8 cellular contexts compared by ENCODE assay signal in the genomic region with DNA sequence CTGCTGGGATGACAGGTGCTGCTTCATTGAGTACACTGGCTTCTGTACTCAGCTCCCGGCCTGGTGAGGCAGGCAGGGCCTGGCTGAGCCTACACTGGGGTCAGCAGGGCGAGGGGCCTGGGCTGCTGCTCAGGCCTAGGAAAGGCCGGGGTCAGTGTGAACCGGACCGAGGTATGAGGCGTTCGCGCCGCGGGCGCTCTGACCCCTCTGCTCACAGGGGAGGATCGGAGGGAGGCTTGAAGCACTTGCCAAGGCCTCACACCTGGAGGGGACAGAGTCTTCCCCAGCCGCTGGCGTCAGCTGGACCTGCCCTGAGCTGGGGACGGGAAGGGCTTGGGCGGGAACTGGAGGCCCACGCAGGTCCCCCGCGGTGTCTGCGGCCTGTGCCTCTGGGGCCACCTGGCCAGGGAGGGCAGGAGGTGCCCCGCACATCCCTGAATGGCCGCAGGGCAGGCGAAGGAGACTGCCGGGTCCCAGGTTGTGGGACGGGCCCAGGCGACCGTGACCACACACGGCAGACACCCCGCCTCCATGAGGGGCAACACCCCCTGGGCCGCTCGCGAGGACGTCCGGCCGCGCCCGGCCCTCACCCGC. TPM values are rescaled to one million over a fixed set of nuclear protein-coding genes. Genes with fewer than 3 reads are reported as not detected.
DNase-seq lines count a peak whose midpoint lies in the region; ATAC-seq, FAIRE-seq and TF ChIP-seq lines count a peak whose summit lies in the region.

No MANE protein-coding gene starts in this region.

- peak overlapping the region; percentile 62 for H3K27ac ChIP-seq in GM12878 (ENCODE audit: control insufficient read depth, insufficient read depth)
- peak overlapping the region; percentile 81 to 95 for H3K27ac ChIP-seq in liver (ENCODE audit: low read depth in 1 of 2, low read length in 2 of 2)
- H3K27ac ChIP-seq in tibial artery: peak overlapping the region; percentile 82 to 95

- intact Hi-C loops in GM12878 (cut with micrococcal nuclease; ENCODE audit: unreplicated experiment) (no loop called here), tibial artery (cut with DNase I; ENCODE audit: low total_unique reads) (loop anchor here (10.0 kb wide), 1 partner anchor 173 kb away; a partner anchor contains a TSS)

- in situ Hi-C loops in GM12878 (cut with MboI): loop anchor here (5.0 to 10.0 kb wide), 3 partner anchors 135 to 1015 kb away; no protein-coding TSS in a partner anchor

- H3K27me3 ChIP-seq in GM12878 (replicated peaks in 1 of 2; ENCODE audit: control insufficient read depth in 2 of 2, insufficient read depth in 2 of 2, low read length in 1 of 2) (no peaks in the 10 kb centered on the region), liver (ENCODE audit: control insufficient read depth in 4 of 4, insufficient read depth in 4 of 4, low read length in 3 of 4) (no peaks in the 10 kb centered on the region), tibial artery (peaks cover 0 to 18% of the 10 kb centered on the region in 2 donors)

- no peak for TF ChIP-seq CTCF in GM12878 (IDR thresholded peaks at IDR 0.05 in 2 of 3, conservative IDR thresholded peaks at IDR 0.05 in 1 of 3; ENCODE audit: control insufficient read depth in 2 of 3, extremely low read depth in 1 of 3, insufficient read depth in 1 of 3, low read depth in 3 of 3, low read length in 3 of 3)
- no peak for TF ChIP-seq CTCF in liver (IDR thresholded peaks at IDR 0.05; ENCODE audit: low read depth, low read length, missing input control)
- TF ChIP-seq CTCF in tibial artery (IDR thresholded peaks at IDR 0.05): no peak

- TF ChIP-seq RAD21 in GM12878 (IDR thresholded peaks at IDR 0.05; ENCODE audit: insufficient read depth, low read depth, low read length) (no peak), liver (IDR thresholded peaks at IDR 0.05) (no peak)

- peak overlapping the region; percentile 65 for H2AFZ ChIP-seq in GM12878 (ENCODE audit: control insufficient read depth, low read depth, low read length)

- H3K36me3 ChIP-seq in GM12878 (ENCODE audit: control insufficient read depth in 2 of 2, insufficient read depth in 2 of 2, low read length in 1 of 2) (no peaks in the 10 kb centered on the region; a peak in 2 of 4 replicates), liver (ENCODE audit: control insufficient read depth in 4 of 4, insufficient read depth in 3 of 4, low read depth in 1 of 4, low read length in 3 of 4) (peaks cover 0 to 2% (median 0%) of the 10 kb centered on the region in 4 donors), tibial artery (peaks cover 0 to 33% (median 25%) of the 10 kb centered on the region in 3 donors)

- H3K4me3 ChIP-seq in GM12878 (peak overlapping the region; percentile 98), liver (ENCODE audit: low read depth in 1 of 3, low read length in 3 of 3) (peak overlapping the region; percentile 73 to 93 (median 86)), tibial artery (peak overlapping the region; percentile 76 to 90)

- H3K4me1 ChIP-seq in GM12878 (ENCODE audit: control insufficient read depth, insufficient read depth, low read length) (peaks cover 27% of the 10 kb centered on the region), liver (ENCODE audit: control insufficient read depth in 4 of 4, insufficient read depth in 4 of 4, low read length in 3 of 4) (peaks cover 19 to 69% (median 62%) of the 10 kb centered on the region in 4 donors), tibial artery (peaks cover 0 to 34% (median 26%) of the 10 kb centered on the region in 4 donors)

- no peak for FAIRE-seq in GM12878 (lab: Jason Lieb, UNC)

- 4% methylated on average over 38 of the region's 38 CpGs for WGBS in GM12878 (ENCODE audit: insufficient coverage, insufficient replicate concordance, low lambda C conversion rate, missing lambda C conversion rate)
- WGBS in liver: 4% methylated on average over 38 of the region's 38 CpGs

- DNase-seq in HuH-7 (ENCODE audit: low spot score) (peak; percentile 65), GM12878 (ENCODE audit: low read depth, low spot score) (no peak), tibial artery (no peak), kidney glomerular epithelial cell (lab: John Stamatoyannopoulos, UW) (no peak), AG08395 (ENCODE audit: low spot score) (no peak)

- peaks cover 20% of the 10 kb centered on the region for H3K79me2 ChIP-seq in GM12878 (ENCODE audit: control insufficient read depth, insufficient read depth, low read length)

- RAD21 ChIA-PET in GM12878 (lab: Charles Lee; ENCODE audit: unreplicated experiment): interaction anchor here (0.8 kb wide), 1 partner anchor 217 kb away, joined by 3 read pairs; a partner anchor contains a TSS

- H3K9me3 ChIP-seq in GM12878 (replicated peaks; ENCODE audit: control insufficient read depth, insufficient read depth, low read length): no peaks in the 10 kb centered on the region
- no peaks in the 10 kb centered on the region for H3K9me3 ChIP-seq in liver (ENCODE audit: control insufficient read depth in 4 of 4, low read length in 3 of 4)
- H3K9me3 ChIP-seq in tibial artery: no peaks in the 10 kb centered on the region

- peak overlapping the region; percentile 84 for H3K9ac ChIP-seq in GM12878 (ENCODE audit: control insufficient read depth, insufficient read depth, low read length)
- H3K9ac ChIP-seq in liver (ENCODE audit: low read depth in 1 of 2, low read length in 2 of 2): peak overlapping the region; percentile 29 to 57

- no TSS peak for BruUV-seq in GM12878 (replicated peaks; lab: Mats Ljungman, UMichigan)

- ATAC-seq in GM18499 (IDR thresholded peaks at IDR 0.05; ENCODE audit: insufficient read depth, unreplicated experiment) (peak; percentile 10), GM21723 (IDR thresholded peaks at IDR 0.05; ENCODE audit: unreplicated experiment) (peak; percentile 15), GM12878 (peak; percentile 46)

- TF ChIP-seq POLR2A in GM12878 (IDR thresholded peaks at IDR 0.05; ENCODE audit: low read depth, low read length): no peak

- SMC1A ChIA-PET in GM12878 (lab: Charles Lee; ENCODE audit: uncharacterized antibody, unreplicated experiment): interaction anchor here (1.0 to 2.1 kb wide), 2 partner anchors 20 to 217 kb away, joined by 4 to 9 read pairs; a partner anchor contains a TSS

- CTCF ChIA-PET in GM12878 (lab: Yijun Ruan, JAX): no interaction called here

- POLR2A ChIA-PET in GM12878 (lab: Charles Lee): interaction anchor here (1.2 kb wide), 1 partner anchor 16 kb away, joined by 6 read pairs; no protein-coding TSS in a partner anchor

- H3K4me2 ChIP-seq in GM12878 (ENCODE audit: control insufficient read depth, insufficient read depth): peak overlapping the region; percentile 92

- H4K20me1 ChIP-seq in GM12878 (ENCODE audit: control insufficient read depth, insufficient read depth): no peaks in the 10 kb centered on the region

- TF ChIP-seq EP300 in GM12878 (IDR thresholded peaks at IDR 0.05; ENCODE audit: borderline replicate concordance in 1 of 2, control insufficient read depth in 1 of 2, low read depth in 2 of 2, low read length in 2 of 2): no peak

RNA-seq across cellular contexts. Expression of a gene that starts 0.5 kb away (rescaled TPM):
- 11.8 and 15.1 TPM in 2 replicates for total RNA-seq in GM12878 (2013; cell fraction: nucleolus; rRNA removed)
- total RNA-seq in GM12878 (2014; rRNA removed) (23.7 and 24.9 TPM in 2 replicates), GM12878 (2014; rRNA removed; fragmentation: Illumina TruSeq; extraction: Trizol) (7.4 TPM in 2 replicates), GM12878 (2021) (16.4 and 16.8 TPM in 2 replicates), liver (10 to 100 TPM; 10.7 to 16.4 TPM)
- 4.1 TPM for polyA plus RNA-seq in GM12878 (2011; ENCODE audit: low read depth)
- polyA plus RNA-seq in GM12878 (2011; rRNA removed) (4.3 and 6.1 TPM in 2 replicates), GM12878 (2014; fragmentation: Illumina TruSeq; extraction: Trizol) (3.8 and 5.6 TPM in 2 replicates), GM12878 (2014; fragmentation: Nextera tagmentation; extraction: Ambion mirVana) (under 1 TPM in 1 of 2 experiments, not detected in 1; 0.24 TPM), GM12878 (2014; rRNA removed) (19.4 and 20.8 TPM in 2 replicates), GM12878 (2016; fragmentation: Nextera tagmentation; extraction: Ambion mirVana) (10 to 100 TPM; 18.9 to 19.7 TPM), liver (10 to 100 TPM in 1 of 2 donors, 1 to 10 TPM in 1; 6.2 to 12.9 TPM)
- 8.3 and 11.2 TPM in 2 replicates for polyA plus RNA-seq in GM12878 (2011; cell fraction: cytosol; rRNA removed)
- polyA plus RNA-seq in GM12878 (2011; cell fraction: nucleus; rRNA removed): 21.3 and 22.1 TPM in 2 replicates
- polyA plus RNA-seq in GM12878 (2012): 10.0 and 13.2 TPM in 2 replicates
- polyA minus RNA-seq in GM12878 (2011; rRNA and poly(A)+ RNA removed): 3.0 and 5.2 TPM in 2 replicates
- polyA minus RNA-seq in GM12878 (2011; cell fraction: cytosol; rRNA and poly(A)+ RNA removed): 2.9 and 3.4 TPM in 2 replicates
- polyA minus RNA-seq in GM12878 (2011; cell fraction: nucleus; rRNA and poly(A)+ RNA removed): 3.9 and 5.9 TPM in 2 replicates

RNA-seq across cellular contexts. Expression of a gene that starts 20.3 kb away (rescaled TPM):
- 63.7 and 66.3 TPM in 2 replicates for total RNA-seq in GM12878 (2013; cell fraction: nucleolus; rRNA removed)
- total RNA-seq in GM12878 (2014; rRNA removed): 82.1 and 105 TPM in 2 replicates
- 80.8 and 84.8 TPM in 2 replicates for total RNA-seq in GM12878 (2014; rRNA removed; fragmentation: Illumina TruSeq; extraction: Trizol)
- total RNA-seq in GM12878 (2021): 145 and 149 TPM in 2 replicates
- polyA plus RNA-seq in GM12878 (2011; ENCODE audit: low read depth): 26.0 TPM
- polyA plus RNA-seq in GM12878 (2011; rRNA removed): 194 and 216 TPM in 2 replicates
- polyA plus RNA-seq in GM12878 (2011; cell fraction: cytosol; rRNA removed): 152 and 242 TPM in 2 replicates
- 185 and 207 TPM in 2 replicates for polyA plus RNA-seq in GM12878 (2011; cell fraction: nucleus; rRNA removed)
- 81.4 and 94.1 TPM in 2 replicates for polyA plus RNA-seq in GM12878 (2012)
- 172 and 189 TPM in 2 replicates for polyA plus RNA-seq in GM12878 (2014; fragmentation: Illumina TruSeq; extraction: Trizol)
- 10 to 100 TPM; 29.2 to 48.5 TPM for polyA plus RNA-seq in GM12878 (2014; fragmentation: Nextera tagmentation; extraction: Ambion mirVana)
- polyA plus RNA-seq in GM12878 (2014; rRNA removed): 105 and 124 TPM in 2 replicates
- 100 to 1,000 TPM; 268 to 274 TPM for polyA plus RNA-seq in GM12878 (2016; fragmentation: Nextera tagmentation; extraction: Ambion mirVana)
- polyA minus RNA-seq in GM12878 (2011; rRNA and poly(A)+ RNA removed): 151 and 226 TPM in 2 replicates
- polyA minus RNA-seq in GM12878 (2011; cell fraction: cytosol; rRNA and poly(A)+ RNA removed): 29.3 and 33.4 TPM in 2 replicates
- polyA minus RNA-seq in GM12878 (2011; cell fraction: nucleus; rRNA and poly(A)+ RNA removed): 18.0 and 21.5 TPM in 2 replicates
- total RNA-seq in liver: 10 to 100 TPM; 43.5 to 78.8 TPM
- 100 to 1,000 TPM; 101 to 142 TPM for polyA plus RNA-seq in liver

RNA-seq across cellular contexts. Expression of a gene that starts 20.5 kb away (rescaled TPM):
- total RNA-seq in GM12878 (2013; cell fraction: nucleolus; rRNA removed): 60.7 and 66.2 TPM in 2 replicates
- total RNA-seq in GM12878 (2014; rRNA removed) (7.9 and 8.7 TPM in 2 replicates), GM12878 (2014; rRNA removed; fragmentation: Illumina TruSeq; extraction: Trizol) (4.4 and 5.2 TPM in 2 replicates), GM12878 (2021) (5.8 and 7.4 TPM in 2 replicates), liver (1 to 10 TPM; 4.9 to 6.9 TPM)
- polyA plus RNA-seq in GM12878 (2011; ENCODE audit: low read depth): 2.5 TPM
- polyA plus RNA-seq in GM12878 (2011; rRNA removed) (2.3 and 3.5 TPM in 2 replicates), GM12878 (2014; fragmentation: Illumina TruSeq; extraction: Trizol) (1.7 and 2.0 TPM in 2 replicates), GM12878 (2014; fragmentation: Nextera tagmentation; extraction: Ambion mirVana) (1 to 10 TPM in 1 of 2 experiments, under 1 TPM in 1; 0.76 to 1.8 TPM), GM12878 (2014; rRNA removed) (6.8 and 7.7 TPM in 2 replicates), GM12878 (2016; fragmentation: Nextera tagmentation; extraction: Ambion mirVana) (1 to 10 TPM; 5.7 to 7.3 TPM), liver (1 to 10 TPM; 2.3 TPM)
- 3.2 and 3.6 TPM in 2 replicates for polyA plus RNA-seq in GM12878 (2011; cell fraction: cytosol; rRNA removed)
- polyA plus RNA-seq in GM12878 (2011; cell fraction: nucleus; rRNA removed): 8.8 and 10.2 TPM in 2 replicates
- polyA plus RNA-seq in GM12878 (2012): 4.5 and 5.2 TPM in 2 replicates
- 5.5 and 7.8 TPM in 2 replicates for polyA minus RNA-seq in GM12878 (2011; rRNA and poly(A)+ RNA removed)
- 1.9 and 2.1 TPM in 2 replicates for polyA minus RNA-seq in GM12878 (2011; cell fraction: cytosol; rRNA and poly(A)+ RNA removed)
- 6.2 and 9.4 TPM in 2 replicates for polyA minus RNA-seq in GM12878 (2011; cell fraction: nucleus; rRNA and poly(A)+ RNA removed)
